Comparison of ENCODE assay signal across 19 cellular contexts in genomic region chr3:149114458-149114857, GRCh38.
"Had no signal": no experiment of that assay in that cellular context is flagged by ENCODE, and none has a peak within 500 bp of the region (broad histone marks: within the 10 kb centered on the region; RNA-seq: fewer than 3 reads in every experiment).

No MANE protein-coding gene starts in this region.

- H3K36me3 Mint-ChIP-seq: activated CD8-positive, alpha-beta memory T cell treated with anti-CD3 and anti-CD28 coated beads, Interleukin-2, amount 10 ng/mL, durations not matched to agents 7 days and 5 days; activated naive CD8-positive, alpha-beta T cell; natural killer cell had no signal

- H3K9me3 ChIP-seq: gastrocnemius medialis, psoas muscle, uterus had no signal

- H3K27me3 ChIP-seq: gastrocnemius medialis, uterus had no signal

- H3K27me3 Mint-ChIP-seq: activated CD8-positive, alpha-beta memory T cell treated with anti-CD3 and anti-CD28 coated beads, Interleukin-2, amount 10 ng/mL, durations not matched to agents 7 days and 5 days; activated naive CD8-positive, alpha-beta T cell had no signal

- H3K4me1 Mint-ChIP-seq: activated CD8-positive, alpha-beta memory T cell treated with anti-CD3 and anti-CD28 coated beads, Interleukin-2, amount 10 ng/mL, durations not matched to agents 7 days and 5 days; natural killer cell had no signal

- H3K4me3 ChIP-seq: gastrocnemius medialis, psoas muscle, uterus had no signal

- FAIRE-seq: colon, endothelial cell of umbilical vein, TTC549 had no signal

- H3K36me3 ChIP-seq: gastrocnemius medialis, uterus had no signal

- H3K27ac Mint-ChIP-seq: activated CD8-positive, alpha-beta memory T cell treated with anti-CD3 and anti-CD28 coated beads, Interleukin-2, amount 10 ng/mL, durations not matched to agents 7 days and 5 days; activated naive CD8-positive, alpha-beta T cell; natural killer cell; stimulated activated naive CD8-positive, alpha-beta T cell treated with anti-CD3 and anti-CD28 coated beads, Interleukin-15, Interleukin-2, amounts not matched to agents 100 ng/mL and 50 ng/mL, for 24 hours had no signal

- H3K4me1 ChIP-seq: gastrocnemius medialis, psoas muscle, uterus had no signal

- H3K27ac ChIP-seq: gastrocnemius medialis, psoas muscle, uterus had no signal

- H3K4me3 Mint-ChIP-seq: activated CD8-positive, alpha-beta memory T cell treated with anti-CD3 and anti-CD28 coated beads, Interleukin-2, amount 10 ng/mL, durations not matched to agents 7 days and 5 days; activated naive CD8-positive, alpha-beta T cell; natural killer cell; stimulated activated naive CD8-positive, alpha-beta T cell treated with anti-CD3 and anti-CD28 coated beads, Interleukin-15, Interleukin-2, amounts not matched to agents 100 ng/mL and 50 ng/mL, for 24 hours had no signal

- H3K9me3 Mint-ChIP-seq: natural killer cell had no signal

- DNase-seq: activated CD4-positive, alpha-beta T cell treated with anti-CD3 and anti-CD28 coated beads, Interleukin-2, amount 50 U/mL, for 48 hours; activated CD4-positive, CD25-positive, alpha-beta regulatory T cell; activated CD8-positive, alpha-beta memory T cell treated with anti-CD3 and anti-CD28 coated beads, Interleukin-2, amount 10 ng/mL, durations not matched to agents 7 days and 5 days; activated gamma-delta T cell; activated T-cell treated with anti-CD3 and anti-CD28 coated beads, Interleukin-2, amount 50 U/mL, for 48 hours; effector CD4-positive, alpha-beta T cell; gastrocnemius medialis; kidney glomerular epithelial cell; natural killer cell; occipital lobe; psoas muscle; stimulated activated CD4-positive, alpha-beta T cell treated with anti-CD3 and anti-CD28 coated beads, Interleukin-2, amount 100 ng/mL, for 48 hours; T-helper 2 cell; uterus had no signal

- ATAC-seq: activated CD8-positive, alpha-beta memory T cell treated with anti-CD3 and anti-CD28 coated beads, Interleukin-2, amount 10 ng/mL, durations not matched to agents 7 days and 5 days; gastrocnemius medialis; natural killer cell; psoas muscle had no signal
